ENCODE assay signal across 8 cellular contexts in the genomic region with DNA sequence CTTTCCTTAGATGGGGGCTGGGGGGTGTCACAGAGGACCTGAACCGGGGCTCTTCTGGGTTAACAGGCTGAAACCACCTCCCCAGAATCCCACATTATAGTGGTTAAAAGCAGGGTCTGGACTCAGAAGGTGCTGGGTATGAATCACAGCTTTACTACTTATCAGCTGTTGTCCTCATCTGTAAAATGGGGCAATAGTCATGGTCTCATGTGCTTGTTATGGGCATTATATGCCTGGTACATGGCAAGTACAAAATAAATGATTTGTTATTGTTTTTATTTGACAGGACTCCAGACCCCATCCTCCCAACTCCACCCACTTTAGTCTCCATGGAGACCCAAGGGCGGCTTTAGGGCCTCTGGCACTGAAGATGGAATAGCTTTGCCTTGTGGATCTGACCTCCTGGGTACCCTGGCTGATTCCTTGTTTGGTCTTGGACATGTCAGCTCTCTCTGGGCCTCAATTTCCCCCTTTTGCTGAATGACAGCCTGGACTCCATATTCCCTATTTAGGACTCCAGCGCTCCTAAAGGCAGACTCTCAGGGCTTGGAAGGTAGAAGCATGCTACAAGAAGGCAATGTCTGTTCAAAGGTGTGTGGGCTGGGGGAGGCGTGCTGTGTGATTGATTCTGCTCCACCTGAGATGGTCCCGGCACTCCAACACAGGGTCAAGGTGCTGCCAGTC.
DNase-seq lines count a peak whose midpoint lies in the region; ATAC-seq and TF ChIP-seq lines count a peak whose summit lies in the region.

No MANE protein-coding gene starts in this region.

- TF ChIP-seq CTCF in GM12864 (IDR thresholded peaks at IDR 0.05; ENCODE audit: low read depth, low read length, missing control alignments): no peak
- TF ChIP-seq CTCF in epithelial cell of esophagus (IDR thresholded peaks at IDR 0.05; ENCODE audit: insufficient read depth, low read depth, low read length, missing control alignments): no peak
- no peak for TF ChIP-seq CTCF in parathyroid adenoma (IDR thresholded peaks at IDR 0.05)

- no peaks in the 10 kb centered on the region for H3K27me3 ChIP-seq in NT2/D1 (ENCODE audit: insufficient read depth, insufficient read length)
- H3K27me3 ChIP-seq in parathyroid adenoma (ENCODE audit: control insufficient read depth, insufficient read depth, low read length): no peaks in the 10 kb centered on the region

- no peak overlapping the region for H3K27ac ChIP-seq in parathyroid adenoma

- peak overlapping the region; percentile 81 for H3K4me3 ChIP-seq in GM12864 (ENCODE audit: low read depth, low read length)
- H3K4me3 ChIP-seq in NT2/D1 (ENCODE audit: insufficient read length, low read depth): peak overlapping the region; percentile 70
- H3K4me3 ChIP-seq in epithelial cell of esophagus (ENCODE audit: low read length): peak overlapping the region; percentile 74
- H3K4me3 ChIP-seq in parathyroid adenoma (ENCODE audit: low read depth, low read length): peak overlapping the region; percentile 81

- peak overlapping the region; percentile 77 for H2AFZ ChIP-seq in parathyroid adenoma

- H3K4me2 ChIP-seq in parathyroid adenoma (ENCODE audit: low read length): peak overlapping the region; percentile 91

- peaks cover 17% of the 10 kb centered on the region for H3K36me3 ChIP-seq in NT2/D1 (ENCODE audit: insufficient read depth, insufficient read length, low read length)
- no peaks in the 10 kb centered on the region for H3K36me3 ChIP-seq in parathyroid adenoma (ENCODE audit: control insufficient read depth, insufficient read depth, low read length)

- H3K79me2 ChIP-seq in parathyroid adenoma: no peaks in the 10 kb centered on the region

- DNase-seq in GM12864 (ENCODE audit: low read depth) (no peak), NT2/D1 (ENCODE audit: low read depth, low spot score) (no peak), epithelial cell of esophagus (ENCODE audit: low read depth) (no peak), DMS79 (lab: John Stamatoyannopoulos, UW) (no peak), HPDE6-E6E7 (ENCODE audit: extremely low spot score) (no peak)

- ATAC-seq in GM18502 (IDR thresholded peaks at IDR 0.05; ENCODE audit: poor library complexity, unreplicated experiment): no peak
- no peak for ATAC-seq in GM18867 (IDR thresholded peaks at IDR 0.05; ENCODE audit: unreplicated experiment)

- H3K4me1 ChIP-seq in NT2/D1 (ENCODE audit: insufficient read depth, insufficient read length): peaks cover 16% of the 10 kb centered on the region
- H3K4me1 ChIP-seq in parathyroid adenoma: peaks cover 3% of the 10 kb centered on the region

- no peaks in the 10 kb centered on the region for H3K9me3 ChIP-seq in NT2/D1 (ENCODE audit: insufficient read depth, low read length)
- no peaks in the 10 kb centered on the region for H3K9me3 ChIP-seq in parathyroid adenoma (ENCODE audit: control insufficient read depth, low read length)

- H3K9ac ChIP-seq in NT2/D1 (ENCODE audit: insufficient read length, low read depth): peak overlapping the region; percentile 88
- no peak overlapping the region for H3K9ac ChIP-seq in parathyroid adenoma
